Comparison of ENCODE assay signal across 8 cellular contexts in the genomic region with DNA sequence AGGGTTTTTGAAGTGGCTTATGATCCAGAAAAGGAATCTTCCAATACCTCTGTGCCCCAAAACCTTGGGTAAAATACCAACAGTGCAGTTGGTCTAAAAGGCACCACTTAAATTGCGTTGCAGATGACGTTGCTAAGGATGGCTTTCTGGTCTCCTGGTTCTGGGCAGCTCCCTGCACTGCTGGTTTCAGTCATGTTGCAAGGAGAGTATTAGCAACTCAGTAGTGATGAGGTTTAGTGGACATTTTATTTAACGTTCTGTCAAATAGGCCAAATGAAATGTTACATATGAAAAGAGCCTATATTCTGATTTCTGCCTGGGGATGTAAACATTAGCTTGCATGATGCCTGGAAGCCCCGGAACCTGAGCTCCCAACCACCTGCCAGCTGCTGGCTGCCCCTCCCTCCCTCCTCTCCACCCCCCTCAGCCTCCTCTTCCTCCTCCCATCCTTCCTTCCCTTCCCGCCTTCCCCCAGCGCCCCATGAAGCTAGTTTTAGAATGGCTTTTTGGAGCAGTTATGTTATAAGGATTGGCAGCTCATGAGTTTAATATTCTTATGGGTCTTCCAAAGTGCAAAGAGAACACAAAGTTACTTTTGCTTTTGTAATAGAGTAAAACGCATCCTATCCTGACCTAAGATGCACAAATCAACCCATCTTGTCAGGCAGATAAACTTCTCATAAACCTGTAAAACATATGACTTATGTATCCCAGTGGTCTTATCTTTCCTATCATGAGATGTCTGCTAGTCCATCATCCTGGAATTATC. TPM values are rescaled to one million over a fixed set of nuclear protein-coding genes. Genes with fewer than 3 reads are reported as not detected.
DNase-seq lines count a peak whose midpoint lies in the region; ATAC-seq and TF ChIP-seq lines count a peak whose summit lies in the region.

No MANE protein-coding gene starts in this region.

- peak overlapping the region; percentile 94 for H3K4me3 Mint-ChIP-seq in activated T-cell treated with anti-CD3 and anti-CD28 coated beads, Interleukin-2, amount 50 U/mL, for 24 hours
- H3K4me3 Mint-ChIP-seq in activated T-cell treated with anti-CD3 and anti-CD28 coated beads, Interleukin-2, amount 50 U/mL, for 72 hours = peak overlapping the region; percentile 98 to 99

- no peaks in the 10 kb centered on the region for H3K27me3 Mint-ChIP-seq in activated T-cell treated with anti-CD3 and anti-CD28 coated beads, Interleukin-2, amount 50 U/mL, for 24 hours
- no peaks in the 10 kb centered on the region for H3K27me3 Mint-ChIP-seq in activated T-cell treated with anti-CD3 and anti-CD28 coated beads, Interleukin-2, amount 50 U/mL, for 72 hours (ENCODE audit: low read depth)

- ATAC-seq in activated T-cell treated with anti-CD3 and anti-CD28 coated beads, Interleukin-2, amount 50 U/mL, for 72 hours (replicated peaks in 1 of 2) = no peak
- no peak for ATAC-seq in HG03565 (IDR thresholded peaks at IDR 0.05; ENCODE audit: unreplicated experiment)

- no peaks in the 10 kb centered on the region for H3K27me3 ChIP-seq in layer of hippocampus (ENCODE audit: control insufficient read depth, insufficient read depth, low read length)
- H3K27me3 ChIP-seq in tibial artery = peaks cover 0 to 12% of the 10 kb centered on the region in 2 donors

- peaks cover 23% of the 10 kb centered on the region for H3K36me3 Mint-ChIP-seq in activated T-cell treated with anti-CD3 and anti-CD28 coated beads, Interleukin-2, amount 50 U/mL, for 24 hours (ENCODE audit: low read depth)
- H3K36me3 Mint-ChIP-seq in activated T-cell treated with anti-CD3 and anti-CD28 coated beads, Interleukin-2, amount 50 U/mL, for 72 hours (ENCODE audit: insufficient read depth in 2 of 2) = peaks cover 6% of the 10 kb centered on the region in 2 donors

- peak overlapping the region; percentile 49 for H3K27ac ChIP-seq in layer of hippocampus (ENCODE audit: low read depth, low read length)
- peak overlapping the region; percentile 74 to 78 for H3K27ac ChIP-seq in tibial artery

- no peaks in the 10 kb centered on the region for H3K9me3 Mint-ChIP-seq in activated T-cell treated with anti-CD3 and anti-CD28 coated beads, Interleukin-2, amount 50 U/mL, for 24 hours
- H3K9me3 Mint-ChIP-seq in activated T-cell treated with anti-CD3 and anti-CD28 coated beads, Interleukin-2, amount 50 U/mL, for 72 hours = no peaks in the 10 kb centered on the region

- H3K36me3 ChIP-seq in tibial artery = no peaks in the 10 kb centered on the region

- H3K9me3 ChIP-seq in tibial artery = no peaks in the 10 kb centered on the region

- intact Hi-C loops in tibial artery (cut with DNase I; ENCODE audit: low total_unique reads) = loop anchor here (10.0 kb wide), 1 partner anchor 52 kb away; no protein-coding TSS in a partner anchor

- peak overlapping the region; percentile 100 for H3K27ac Mint-ChIP-seq in activated T-cell treated with anti-CD3 and anti-CD28 coated beads, Interleukin-2, amount 50 U/mL, for 24 hours
- peak overlapping the region; percentile 90 for H3K27ac Mint-ChIP-seq in activated T-cell treated with anti-CD3 and anti-CD28 coated beads, Interleukin-2, amount 50 U/mL, for 72 hours

- peaks cover 82% of the 10 kb centered on the region for H3K4me1 Mint-ChIP-seq in activated T-cell treated with anti-CD3 and anti-CD28 coated beads, Interleukin-2, amount 50 U/mL, for 24 hours (ENCODE audit: low read depth)
- peaks cover 83% of the 10 kb centered on the region for H3K4me1 Mint-ChIP-seq in activated T-cell treated with anti-CD3 and anti-CD28 coated beads, Interleukin-2, amount 50 U/mL, for 72 hours (ENCODE audit: low read depth)

- TF ChIP-seq CTCF in tibial artery (IDR thresholded peaks at IDR 0.05) = no peak

- peak; percentile 37 for DNase-seq in activated T-cell treated with anti-CD3 and anti-CD28 coated beads, Interleukin-2, amount 50 U/mL, for 24 hours
- no peak for DNase-seq in activated T-cell treated with anti-CD3 and anti-CD28 coated beads for 4 hours
- DNase-seq in activated T-cell treated with anti-CD3 and anti-CD28 coated beads, Interleukin-2, amount 50 U/mL, for 72 hours = no peak
- no peak for DNase-seq in tibial artery
- DNase-seq in NCI-H345 (lab: John Stamatoyannopoulos, UW) = no peak
- DNase-seq in NCI-H2081 treated with DMSO at 0.1 percent for 48 hours (lab: John Stamatoyannopoulos, UW) = no peak

- H3K4me3 ChIP-seq in tibial artery = peak overlapping the region in 1 of 2 donors; percentile 48

- peaks cover 0 to 50% (median 33%) of the 10 kb centered on the region in 4 donors for H3K4me1 ChIP-seq in tibial artery

RNA-seq across cellular contexts. Expression of gene CD7, which starts 20.7 kb away (rescaled TPM):
- total RNA-seq in activated T-cell treated with anti-CD3 and anti-CD28 coated beads, Interleukin-2, amount 50 U/mL, for 72 hours = 1,000 to 10,000 TPM in 1 of 2 donors, 100 to 1,000 TPM in 1; 845 to 1,007 TPM

RNA-seq across cellular contexts. Expression of gene CSNK1D, which starts 23.2 kb away (rescaled TPM):
- 100 to 1,000 TPM; 166 to 170 TPM for total RNA-seq in activated T-cell treated with anti-CD3 and anti-CD28 coated beads, Interleukin-2, amount 50 U/mL, for 72 hours

RNA-seq across cellular contexts. Expression of gene SECTM1, which starts 36.9 kb away (rescaled TPM):
- 10 to 100 TPM in 1 of 2 donors, 1 to 10 TPM in 1; 3.3 to 12.6 TPM for total RNA-seq in activated T-cell treated with anti-CD3 and anti-CD28 coated beads, Interleukin-2, amount 50 U/mL, for 72 hours
